17 cellular contexts compared by ENCODE assay signal in the genomic region with DNA sequence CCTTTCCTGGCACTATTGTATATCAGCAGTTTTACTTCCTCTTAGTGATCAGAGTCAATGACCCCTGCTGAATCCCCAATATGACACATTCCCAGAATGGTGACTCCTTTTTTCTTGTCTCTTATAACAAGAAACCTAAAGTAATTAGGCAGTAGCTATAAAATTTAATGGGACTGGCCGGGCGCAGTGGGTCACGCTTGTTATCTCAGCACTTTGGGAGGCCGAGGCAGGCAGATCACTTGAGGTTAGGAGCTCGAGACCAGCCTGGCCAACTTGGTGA. TPM values are rescaled to one million over a fixed set of nuclear protein-coding genes. Genes with fewer than 3 reads are reported as not detected.
A peak's percentile ranks its signal among the peaks of the same experiment; 100 is the strongest.
DNase-seq lines count a peak whose midpoint lies in the region; ATAC-seq and TF ChIP-seq lines count a peak whose summit lies in the region.
"Had no signal": no experiment of that assay in that cellular context is flagged by ENCODE, and none has a peak within 500 bp of the region (broad histone marks: within the 10 kb centered on the region; RNA-seq: fewer than 3 reads in every experiment).

No MANE protein-coding gene starts in this region.

- no peak overlapping the region for H3K4me3 Mint-ChIP-seq in CD8-positive, alpha-beta memory T cell
- no peak overlapping the region for H3K4me3 Mint-ChIP-seq in endodermal cell
- H3K4me3 Mint-ChIP-seq in osteocyte (ENCODE audit: unreplicated experiment) = no peak overlapping the region
- H3K4me3 Mint-ChIP-seq in CD4-positive, alpha-beta memory T cell = no peak overlapping the region
- H3K4me3 Mint-ChIP-seq: activated B cell treated with CpG ODN at 0.5 μM for 24 hours; activated T-helper 17 cell treated with anti-CD3 and anti-CD28 coated beads, Interleukin-2, amount 50 U/mL, for 72 hours; B cell; stimulated activated naive CD8-positive, alpha-beta T cell treated with anti-CD3 and anti-CD28 coated beads, Interleukin-15, amount 100 ng/mL, for 72 hours had no signal

- CTCF ChIA-PET in CD8-positive, alpha-beta memory T cell (lab: Charles Lee) = no interaction called here
- CTCF ChIA-PET in CD4-positive, alpha-beta memory T cell (lab: Charles Lee; ENCODE audit: partially characterized antibody) = no interaction called here

- H3K4me1 ChIP-seq in CD8-positive, alpha-beta memory T cell (ENCODE audit: insufficient read depth, low read length) = no peaks in the 10 kb centered on the region
- H3K4me1 ChIP-seq in HUES6 (ENCODE audit: control insufficient read depth, insufficient read depth, low read length) (peaks cover 29% of the 10 kb centered on the region), endodermal cell (ENCODE audit: control insufficient read depth, insufficient read depth, low read length) (no peaks in the 10 kb centered on the region), tibial nerve (no peaks in the 10 kb centered on the region)
- H3K4me1 ChIP-seq in CD4-positive, alpha-beta memory T cell (ENCODE audit: insufficient read depth, low read length) = no peaks in the 10 kb centered on the region

- no peak for DNase-seq in CD8-positive, alpha-beta memory T cell
- no peak for DNase-seq in endodermal cell
- DNase-seq in osteocyte (ENCODE audit: extremely low spot score, unreplicated experiment) = no peak
- DNase-seq in CD4-positive, alpha-beta memory T cell = no peak
- no peak for DNase-seq in NCI-H1694 treated with DMSO at 0.1 percent for 48 hours (lab: John Stamatoyannopoulos, UW)
- no peak for DNase-seq in tibial nerve (ENCODE audit: low spot score in 2 of 2)
- DNase-seq: activated B cell treated with CpG ODN at 0.5 μM for 24 hours; activated CD8-positive, alpha-beta memory T cell treated with anti-CD3 and anti-CD28 coated beads for 24 hours; DMS153; MM.1S; NCI-H1930; NCI-H510A treated with DMSO at 0.1 percent for 48 hours; stimulated activated naive CD8-positive, alpha-beta T cell treated with anti-CD3 and anti-CD28 coated beads, Interleukin-15, amount 100 ng/mL, for 72 hours had no signal

- no peak for TF ChIP-seq EP300 in tibial nerve (IDR thresholded peaks at IDR 0.05)

- no peaks in the 10 kb centered on the region for H3K36me3 Mint-ChIP-seq in CD8-positive, alpha-beta memory T cell
- H3K36me3 Mint-ChIP-seq in endodermal cell (ENCODE audit: low read depth) (no peaks in the 10 kb centered on the region), osteocyte (ENCODE audit: unreplicated experiment) (no peaks in the 10 kb centered on the region)
- no peaks in the 10 kb centered on the region for H3K36me3 Mint-ChIP-seq in CD4-positive, alpha-beta memory T cell

- no peak for TF ChIP-seq POLR2A in tibial nerve (IDR thresholded peaks at IDR 0.05)

- H3K27me3 ChIP-seq in CD8-positive, alpha-beta memory T cell (ENCODE audit: insufficient read depth, low read length, poor library complexity, severe bottlenecking) = no peaks in the 10 kb centered on the region
- H3K27me3 ChIP-seq in HUES6 (ENCODE audit: control insufficient read depth, insufficient read depth, low read length) (no peaks in the 10 kb centered on the region), endodermal cell (ENCODE audit: control insufficient read depth, insufficient read depth, low read length, poor library complexity, severe bottlenecking) (no peaks in the 10 kb centered on the region), tibial nerve (no peaks in the 10 kb centered on the region)
- no peaks in the 10 kb centered on the region for H3K27me3 ChIP-seq in CD4-positive, alpha-beta memory T cell (ENCODE audit: insufficient read depth, low read length)

- ATAC-seq in HG03108 (IDR thresholded peaks at IDR 0.05; ENCODE audit: unreplicated experiment) = no peak
- ATAC-seq: activated T-helper 17 cell treated with anti-CD3 and anti-CD28 coated beads, Interleukin-2, amount 50 U/mL, for 72 hours; stimulated activated naive CD8-positive, alpha-beta T cell treated with anti-CD3 and anti-CD28 coated beads, Interleukin-15, amount 100 ng/mL, for 72 hours had no signal

- H3K9me3 ChIP-seq in CD8-positive, alpha-beta memory T cell (ENCODE audit: low read length) = no peaks in the 10 kb centered on the region
- H3K9me3 ChIP-seq in HUES6 (ENCODE audit: control insufficient read depth, insufficient read depth, low read depth, low read length) = no peaks in the 10 kb centered on the region; the same call in 1 of the 2 replicates
- H3K9me3 ChIP-seq in endodermal cell (ENCODE audit: control insufficient read depth, low read length) = no peaks in the 10 kb centered on the region
- no peaks in the 10 kb centered on the region for H3K9me3 ChIP-seq in CD4-positive, alpha-beta memory T cell (ENCODE audit: control insufficient read depth in 1 of 2, low read length in 2 of 2)
- no peaks in the 10 kb centered on the region for H3K9me3 ChIP-seq in tibial nerve

- intact Hi-C loops in CD4-positive, alpha-beta memory T cell (cut with micrococcal nuclease) = no loop called here

- peaks cover 13 to 36% of the 10 kb centered on the region in 2 donors for H3K27me3 Mint-ChIP-seq in CD8-positive, alpha-beta memory T cell
- H3K27me3 Mint-ChIP-seq in endodermal cell (ENCODE audit: insufficient read depth) = peaks cover 9% of the 10 kb centered on the region
- no peaks in the 10 kb centered on the region for H3K27me3 Mint-ChIP-seq in osteocyte (ENCODE audit: unreplicated experiment)
- H3K27me3 Mint-ChIP-seq in CD4-positive, alpha-beta memory T cell = peaks cover 6 to 11% of the 10 kb centered on the region in 2 donors

- H3K4me1 Mint-ChIP-seq in CD8-positive, alpha-beta memory T cell = no peaks in the 10 kb centered on the region
- H3K4me1 Mint-ChIP-seq in endodermal cell = peaks cover 16% of the 10 kb centered on the region
- peaks cover 36% of the 10 kb centered on the region for H3K4me1 Mint-ChIP-seq in osteocyte (ENCODE audit: unreplicated experiment)
- no peaks in the 10 kb centered on the region for H3K4me1 Mint-ChIP-seq in CD4-positive, alpha-beta memory T cell
- H3K4me1 Mint-ChIP-seq: activated B cell treated with CpG ODN at 0.5 μM for 24 hours; activated T-helper 17 cell treated with anti-CD3 and anti-CD28 coated beads, Interleukin-2, amount 50 U/mL, for 72 hours; B cell; stimulated activated naive CD8-positive, alpha-beta T cell treated with anti-CD3 and anti-CD28 coated beads, Interleukin-15, amount 100 ng/mL, for 72 hours had no signal

- POLR2A ChIA-PET in CD8-positive, alpha-beta memory T cell (lab: Charles Lee) = no interaction called here
- POLR2A ChIA-PET in CD4-positive, alpha-beta memory T cell (lab: Charles Lee; ENCODE audit: partially characterized antibody) = no interaction called here

- H3K4me3 ChIP-seq in CD8-positive, alpha-beta memory T cell (ENCODE audit: low read length) = no peak overlapping the region
- H3K4me3 ChIP-seq in HUES6 (ENCODE audit: low read depth, low read length) (no peak overlapping the region), endodermal cell (ENCODE audit: low read length) (no peak overlapping the region), tibial nerve (no peak overlapping the region)
- H3K4me3 ChIP-seq in CD4-positive, alpha-beta memory T cell (ENCODE audit: low read length in 2 of 2) = no peak overlapping the region

- TF ChIP-seq CTCF in endodermal cell (conservative IDR thresholded peaks at IDR 0.05) (no peak), osteocyte (IDR thresholded peaks at IDR 0.05) (no peak), tibial nerve (IDR thresholded peaks at IDR 0.05) (no peak)

- H3K27ac ChIP-seq in CD8-positive, alpha-beta memory T cell (ENCODE audit: low read depth, low read length) = peak overlapping the region; percentile 57
- H3K27ac ChIP-seq in HUES6 (ENCODE audit: low read depth, low read length) = peak overlapping the region; percentile 83; the same call in 1 of the 2 replicates
- no peak overlapping the region for H3K27ac ChIP-seq in endodermal cell (ENCODE audit: low read depth, low read length)
- H3K27ac ChIP-seq in CD4-positive, alpha-beta memory T cell (ENCODE audit: low read depth, low read length) = no peak overlapping the region
- peak overlapping the region in 1 of 4 donors; percentile 32 for H3K27ac ChIP-seq in tibial nerve

- WGBS in endodermal cell (ENCODE audit: insufficient coverage in 1 of 2, insufficient read length in 1 of 2), 2 experiments = 93 to 96% methylated on average over 3 to 5 of the region's 5 CpGs
- WGBS in tibial nerve, 2 donors = 83 to 86% methylated on average over 5 of the region's 5 CpGs

- H3K27ac Mint-ChIP-seq in CD8-positive, alpha-beta memory T cell = no peak overlapping the region
- H3K27ac Mint-ChIP-seq in endodermal cell (peak overlapping the region; percentile 50), osteocyte (ENCODE audit: unreplicated experiment) (peak overlapping the region; percentile 80)
- H3K27ac Mint-ChIP-seq in CD4-positive, alpha-beta memory T cell = no peak overlapping the region
- H3K27ac Mint-ChIP-seq: activated B cell treated with CpG ODN at 0.5 μM for 24 hours; activated T-helper 17 cell treated with anti-CD3 and anti-CD28 coated beads, Interleukin-2, amount 50 U/mL, for 72 hours; B cell; stimulated activated naive CD8-positive, alpha-beta T cell treated with anti-CD3 and anti-CD28 coated beads, Interleukin-15, amount 100 ng/mL, for 72 hours had no signal

- no peaks in the 10 kb centered on the region for H3K36me3 ChIP-seq in CD8-positive, alpha-beta memory T cell (ENCODE audit: insufficient read depth, low read length)
- no peaks in the 10 kb centered on the region for H3K36me3 ChIP-seq in HUES6 (ENCODE audit: control insufficient read depth, insufficient read depth, low read length)
- H3K36me3 ChIP-seq in endodermal cell (ENCODE audit: control insufficient read depth, insufficient read depth, low read length) = no peaks in the 10 kb centered on the region
- H3K36me3 ChIP-seq in CD4-positive, alpha-beta memory T cell (ENCODE audit: insufficient read depth, low read length) = no peaks in the 10 kb centered on the region
- H3K36me3 ChIP-seq in tibial nerve = no peaks in the 10 kb centered on the region

- H3K9me3 Mint-ChIP-seq in CD8-positive, alpha-beta memory T cell = no peaks in the 10 kb centered on the region
- H3K9me3 Mint-ChIP-seq in endodermal cell (no peaks in the 10 kb centered on the region), osteocyte (ENCODE audit: unreplicated experiment) (no peaks in the 10 kb centered on the region)
- H3K9me3 Mint-ChIP-seq in CD4-positive, alpha-beta memory T cell = peaks cover 0 to 1% (median 0%) of the 10 kb centered on the region in 8 donors
- H3K9me3 Mint-ChIP-seq: activated B cell treated with CpG ODN at 0.5 μM for 24 hours; activated T-helper 17 cell treated with anti-CD3 and anti-CD28 coated beads, Interleukin-2, amount 50 U/mL, for 72 hours; stimulated activated naive CD8-positive, alpha-beta T cell treated with anti-CD3 and anti-CD28 coated beads, Interleukin-15, amount 100 ng/mL, for 72 hours had no signal

- H3K9ac ChIP-seq in HUES6 (ENCODE audit: low read length) (no peak overlapping the region), endodermal cell (ENCODE audit: extremely low read depth, low read length, poor library complexity, severe bottlenecking) (no peak overlapping the region)

RNA-seq across cellular contexts. Expression of a gene that starts 39.7 kb away (rescaled TPM):
- total RNA-seq in CD8-positive, alpha-beta memory T cell = under 1 TPM; 0.42 to 0.72 TPM
- polyA plus RNA-seq in CD8-positive, alpha-beta memory T cell = 0.44 TPM
- total RNA-seq in endodermal cell (10 to 100 TPM; 30.0 to 34.3 TPM), osteocyte (92.8 and 95.7 TPM in 2 replicates), tibial nerve (10 to 100 TPM; 47.0 to 58.6 (median 54.8) TPM)
- polyA plus RNA-seq in endodermal cell (2013, experiment 1 of 2) = 15.9 TPM
- 18.5 TPM for polyA plus RNA-seq in endodermal cell (2013, experiment 2 of 2)
- under 1 TPM; 0.49 to 0.72 TPM for total RNA-seq in CD4-positive, alpha-beta memory T cell
- polyA plus RNA-seq in CD4-positive, alpha-beta memory T cell = not detected

Comparison
In these comparisons a context has a peak if more than half of its experiments do, and no peak if none do; other contexts are left out.
1. H3K27ac ChIP-seq: peak in CD8-positive, alpha-beta memory T cell (single experiment) and HUES6 (single experiment); none in endodermal cell (single experiment) and CD4-positive, alpha-beta memory T cell (single experiment).
2. H3K27ac Mint-ChIP-seq: peak in endodermal cell (single experiment) and osteocyte (single experiment); none in CD8-positive, alpha-beta memory T cell (0 of 8) and CD4-positive, alpha-beta memory T cell (0 of 7).
3. RNA of a gene that starts 39.7 kb away (total RNA-seq): 92.8 to 95.7 TPM in osteocyte, 47.0 to 58.6 TPM in tibial nerve and 30.0 to 34.3 TPM in endodermal cell; 0.42 to 0.72 TPM in CD8-positive, alpha-beta memory T cell and 0.49 to 0.72 TPM in CD4-positive, alpha-beta memory T cell; every median in the first group is over 10 times any median in the second.